In genomic region chr10:3919676-3920308, GRCh38 we compare ENCODE assay signal across 8 cellular contexts.
"Had no signal": no experiment of that assay in that cellular context is flagged by ENCODE, and none has a peak within 500 bp of the region (broad histone marks: within the 10 kb centered on the region; RNA-seq: fewer than 3 reads in every experiment).

No MANE protein-coding gene starts in this region.

- H3K27ac ChIP-seq: right lobe of liver, SJSA1 had no signal

- H3K36me3 ChIP-seq: right lobe of liver, SJSA1 had no signal

- H3K9me3 ChIP-seq: right lobe of liver, SJSA1 had no signal

- H3K27me3 ChIP-seq: right lobe of liver, SJSA1 had no signal

- ATAC-seq: activated CD4-positive, CD25-positive, alpha-beta regulatory T cell treated with anti-CD3 and anti-CD28 coated beads, Interleukin-2, amount 50 U/mL, for 24 hours; right lobe of liver; stimulated activated naive B cell treated with anti-CD40 and anti-IgM and Interleukin-4, amounts not matched to agents 10 μg/mL and 1 μg/mL and 100 μg/mL, for 72 hours had no signal

- H3K4me1 ChIP-seq: right lobe of liver had no signal

- H3K4me3 ChIP-seq: right lobe of liver, SJSA1 had no signal

- DNase-seq: activated T-cell treated with anti-CD3 and anti-CD28 coated beads, Interleukin-2, amount 50 U/mL, for 1 hour; posterior cingulate gyrus; right lobe of liver; stimulated activated CD4-positive, alpha-beta T cell treated with anti-CD3 and anti-CD28 coated beads, Interleukin-2, amount 100 ng/mL, for 24 hours; stimulated activated naive B cell treated with anti-CD40 and anti-IgM and Interleukin-4, amounts not matched to agents 10 μg/mL and 1 μg/mL and 100 μg/mL, for 72 hours; trophoblast cell had no signal
